Comparison of ENCODE assay signal across 8 cellular contexts in the genomic region with DNA sequence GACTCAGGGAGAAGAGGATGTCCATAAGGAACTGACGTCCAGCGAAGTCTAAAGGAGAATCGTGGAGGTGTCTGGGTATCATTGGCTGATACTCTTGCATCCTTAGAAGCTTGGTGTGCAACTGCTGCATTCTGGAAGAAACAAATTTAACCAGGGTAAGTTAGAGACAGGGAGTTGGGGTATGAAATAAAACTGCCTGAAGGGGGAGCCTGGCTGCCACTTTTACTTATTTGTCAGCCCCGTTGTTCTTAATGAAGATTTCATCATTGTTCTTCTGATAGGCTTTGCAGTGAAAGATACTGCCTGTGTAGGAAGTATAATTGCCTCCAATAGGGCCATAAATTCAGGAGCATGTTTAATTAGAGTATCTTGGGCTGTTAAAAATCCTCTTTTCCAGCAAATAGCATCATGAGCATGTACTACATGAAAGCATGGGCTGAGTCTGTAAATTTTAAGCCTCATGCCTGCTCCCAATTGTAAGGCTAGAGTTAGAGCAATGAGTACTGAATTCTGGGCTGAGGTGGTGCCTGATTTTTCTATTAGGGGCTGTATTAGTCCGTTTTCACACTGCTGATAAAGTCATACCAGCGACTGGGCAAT.
DNase-seq lines count a peak whose midpoint lies in the region; ATAC-seq and TF ChIP-seq lines count a peak whose summit lies in the region.

No MANE protein-coding gene starts in this region.

- POLR2A ChIA-PET in PC-3 (lab: Charles Lee; ENCODE audit: unreplicated experiment), result no interaction called here

- no peaks in the 10 kb centered on the region for H4K20me1 ChIP-seq in PC-3 (ENCODE audit: low read length)

- no peak overlapping the region for H3K9ac ChIP-seq in PC-3 (ENCODE audit: low read length)

- no peak overlapping the region for H2AFZ ChIP-seq in PC-3 (ENCODE audit: low read length)

- DNase-seq in CD1c-positive myeloid dendritic cell (ENCODE audit: extremely low spot score) (peak; percentile 24), PC-3 (peak; percentile 32), breast epithelium (ENCODE audit: low spot score in 2 of 2) (no peak), lung microvascular endothelial cell (ENCODE audit: low read depth in 2 of 2) (peak; percentile 28 to 67), SHP77 treated with DMSO at 0.1 percent for 48 hours (lab: John Stamatoyannopoulos, UW) (no peak), natural killer cell (no peak)

- TF ChIP-seq CTCF in PC-3 (conservative IDR thresholded peaks at IDR 0.05; ENCODE audit: low read depth, low read length) (peak; percentile 58), breast epithelium (IDR thresholded peaks at IDR 0.05) (peak in 2 of 3 donors; percentile 25 to 40), natural killer cell (IDR thresholded peaks at IDR 0.05) (no peak)

- H3K9me3 Mint-ChIP-seq in natural killer cell, result peaks cover 4 to 10% of the 10 kb centered on the region in 2 donors

- no peaks in the 10 kb centered on the region for H3K4me1 Mint-ChIP-seq in natural killer cell

- CTCF ChIA-PET in PC-3 (lab: Charles Lee), result no interaction called here

- H3K9me3 ChIP-seq in PC-3 (ENCODE audit: low read length) (no peaks in the 10 kb centered on the region), breast epithelium (no peaks in the 10 kb centered on the region)

- H3F3A ChIP-seq in PC-3 (ENCODE audit: low read length, unreplicated experiment), result no peaks in the 10 kb centered on the region

- H3K36me3 ChIP-seq in PC-3 (ENCODE audit: low read depth, low read length), result no peaks in the 10 kb centered on the region
- H3K36me3 ChIP-seq in breast epithelium, result no peaks in the 10 kb centered on the region

- H3K9me2 ChIP-seq in PC-3 (replicated peaks; ENCODE audit: low read length), result no peaks in the 10 kb centered on the region

- no peak for TF ChIP-seq POLR2A in breast epithelium (IDR thresholded peaks at IDR 0.05)

- no peak overlapping the region for H3K27ac Mint-ChIP-seq in natural killer cell

- H3K4me1 ChIP-seq in PC-3 (ENCODE audit: insufficient read depth, low read length) (no peaks in the 10 kb centered on the region), breast epithelium (no peaks in the 10 kb centered on the region)

- H3K79me2 ChIP-seq in PC-3 (ENCODE audit: low read length), result no peaks in the 10 kb centered on the region

- intact Hi-C loops in PC-3 (cut with micrococcal nuclease) (no loop called here), breast epithelium (cut with DNase I; ENCODE audit: low total_unique reads) (no loop called here), natural killer cell (cut with micrococcal nuclease) (no loop called here)

- H3K4me3 ChIP-seq in PC-3 (ENCODE audit: low read length) (no peak overlapping the region), breast epithelium (no peak overlapping the region)

- no peaks in the 10 kb centered on the region for H3K36me3 Mint-ChIP-seq in natural killer cell

- no TSS peak for BruUV-seq in PC-3 (replicated peaks; lab: Mats Ljungman, UMichigan)

- H3K27ac ChIP-seq in PC-3 (ENCODE audit: low read length) (no peak overlapping the region), breast epithelium (no peak overlapping the region)

- H3K4me3 Mint-ChIP-seq in natural killer cell, result no peak overlapping the region

- H3K4me2 ChIP-seq in PC-3 (ENCODE audit: low read length), result no peak overlapping the region

- H3K27me3 Mint-ChIP-seq in natural killer cell (ENCODE audit: low read depth in 2 of 2), result no peaks in the 10 kb centered on the region

- H3K27me3 ChIP-seq in PC-3 (ENCODE audit: low read length) (no peaks in the 10 kb centered on the region), breast epithelium (no peaks in the 10 kb centered on the region)

- peak; percentile 67 for ATAC-seq in GM18873 (IDR thresholded peaks at IDR 0.05; ENCODE audit: low FRiP score, unreplicated experiment)
- ATAC-seq in HG03342 (IDR thresholded peaks at IDR 0.05; ENCODE audit: unreplicated experiment), result peak; percentile 90
- ATAC-seq in PC-3, result peak; percentile 35; the same call in 1 of the 2 replicates
- ATAC-seq in natural killer cell, result no peak

Comparison
In these comparisons a context has a peak if more than half of its experiments do, and no peak if none do; other contexts are left out.
1. DNase-seq: peak in CD1c-positive myeloid dendritic cell (single experiment), PC-3 (single experiment) and lung microvascular endothelial cell (2 of 2); none in breast epithelium (0 of 2), SHP77 treated with DMSO at 0.1 percent for 48 hours (single experiment) and natural killer cell (single experiment).
2. ATAC-seq: peak in GM18873 (single experiment), HG03342 (single experiment) and PC-3 (single experiment); none in natural killer cell (0 of 3).